In genomic region chr12:50625029-50625875, GRCh38 we compare ENCODE assay signal across 12 cellular contexts.
DNase-seq lines count a peak whose midpoint lies in the region; ATAC-seq and TF ChIP-seq lines count a peak whose summit lies in the region.
"Had no signal": no experiment of that assay in that cellular context is flagged by ENCODE, and none has a peak within 500 bp of the region (broad histone marks: within the 10 kb centered on the region; RNA-seq: fewer than 3 reads in every experiment).

No MANE protein-coding gene starts in this region.

- H3K4me3 Mint-ChIP-seq in activated T-cell treated with anti-CD3 and anti-CD28 coated beads, Interleukin-2, amount 50 U/mL, for 24 hours, result peak overlapping the region; percentile 2
- no peak overlapping the region for H3K4me3 Mint-ChIP-seq in dendritic cell treated with granulocyte-macrophage colony-stimulating factor and Interleukin-4, amounts not matched to agents 40 ng/mL and 50 ng/mL, for 4 days
- no peak overlapping the region for H3K4me3 Mint-ChIP-seq in stimulated activated naive B cell treated with anti-CD40 and anti-IgM and Interleukin-4, amounts not matched to agents 10 μg/mL and 1 μg/mL and 100 μg/mL, for 72 hours

- intact Hi-C loops in dendritic cell treated with granulocyte-macrophage colony-stimulating factor and Interleukin-4, amounts not matched to agents 40 ng/mL and 50 ng/mL, for 4 days (cut with micrococcal nuclease), result loop anchor here (5.0 kb wide), 1 partner anchor 53 kb away; no protein-coding TSS in a partner anchor

- no peak for ATAC-seq in stimulated activated naive B cell treated with anti-CD40 and anti-IgM and Interleukin-4, amounts not matched to agents 10 μg/mL and 1 μg/mL and 100 μg/mL, for 72 hours (replicated peaks)
- no peak for ATAC-seq in GM19467 (IDR thresholded peaks at IDR 0.05; ENCODE audit: unreplicated experiment)
- ATAC-seq in GM21423 (IDR thresholded peaks at IDR 0.05; ENCODE audit: unreplicated experiment), result no peak
- ATAC-seq: esophagus mucosa had no signal

- H3K9me3 Mint-ChIP-seq in activated T-cell treated with anti-CD3 and anti-CD28 coated beads, Interleukin-2, amount 50 U/mL, for 24 hours, result no peaks in the 10 kb centered on the region
- no peaks in the 10 kb centered on the region for H3K9me3 Mint-ChIP-seq in dendritic cell treated with granulocyte-macrophage colony-stimulating factor and Interleukin-4, amounts not matched to agents 40 ng/mL and 50 ng/mL, for 4 days
- H3K9me3 Mint-ChIP-seq in stimulated activated naive B cell treated with anti-CD40 and anti-IgM and Interleukin-4, amounts not matched to agents 10 μg/mL and 1 μg/mL and 100 μg/mL, for 72 hours, result no peaks in the 10 kb centered on the region

- peaks cover 33% of the 10 kb centered on the region for H3K36me3 Mint-ChIP-seq in activated T-cell treated with anti-CD3 and anti-CD28 coated beads, Interleukin-2, amount 50 U/mL, for 24 hours (ENCODE audit: low read depth)
- peaks cover 44% of the 10 kb centered on the region for H3K36me3 Mint-ChIP-seq in dendritic cell treated with granulocyte-macrophage colony-stimulating factor and Interleukin-4, amounts not matched to agents 40 ng/mL and 50 ng/mL, for 4 days (ENCODE audit: low read depth)
- H3K36me3 Mint-ChIP-seq in stimulated activated naive B cell treated with anti-CD40 and anti-IgM and Interleukin-4, amounts not matched to agents 10 μg/mL and 1 μg/mL and 100 μg/mL, for 72 hours, result peaks cover 19 to 23% of the 10 kb centered on the region in 2 donors

- H3K4me1 ChIP-seq in Peyer's patch, result peaks cover 3 to 48% (median 13%) of the 10 kb centered on the region in 4 donors

- no peak overlapping the region for H3K4me3 ChIP-seq in Peyer's patch

- H3K27ac Mint-ChIP-seq in activated T-cell treated with anti-CD3 and anti-CD28 coated beads, Interleukin-2, amount 50 U/mL, for 24 hours, result peak overlapping the region; percentile 88
- H3K27ac Mint-ChIP-seq in dendritic cell treated with granulocyte-macrophage colony-stimulating factor and Interleukin-4, amounts not matched to agents 40 ng/mL and 50 ng/mL, for 4 days, result peak overlapping the region; percentile 43
- H3K27ac Mint-ChIP-seq in stimulated activated naive B cell treated with anti-CD40 and anti-IgM and Interleukin-4, amounts not matched to agents 10 μg/mL and 1 μg/mL and 100 μg/mL, for 72 hours, result peak overlapping the region; percentile 0

- no peaks in the 10 kb centered on the region for H3K9me3 ChIP-seq in Peyer's patch

- no peaks in the 10 kb centered on the region for H3K27me3 ChIP-seq in Peyer's patch

- no peak for TF ChIP-seq POLR2A in Peyer's patch (IDR thresholded peaks at IDR 0.05)

- H3K4me1 Mint-ChIP-seq in activated T-cell treated with anti-CD3 and anti-CD28 coated beads, Interleukin-2, amount 50 U/mL, for 24 hours (ENCODE audit: low read depth), result peaks cover 50% of the 10 kb centered on the region
- H3K4me1 Mint-ChIP-seq in dendritic cell treated with granulocyte-macrophage colony-stimulating factor and Interleukin-4, amounts not matched to agents 40 ng/mL and 50 ng/mL, for 4 days (ENCODE audit: low read depth), result peaks cover 64% of the 10 kb centered on the region
- peaks cover 29 to 47% of the 10 kb centered on the region in 2 donors for H3K4me1 Mint-ChIP-seq in stimulated activated naive B cell treated with anti-CD40 and anti-IgM and Interleukin-4, amounts not matched to agents 10 μg/mL and 1 μg/mL and 100 μg/mL, for 72 hours

- H3K27me3 Mint-ChIP-seq in activated T-cell treated with anti-CD3 and anti-CD28 coated beads, Interleukin-2, amount 50 U/mL, for 24 hours, result no peaks in the 10 kb centered on the region
- H3K27me3 Mint-ChIP-seq in dendritic cell treated with granulocyte-macrophage colony-stimulating factor and Interleukin-4, amounts not matched to agents 40 ng/mL and 50 ng/mL, for 4 days, result no peaks in the 10 kb centered on the region
- no peaks in the 10 kb centered on the region for H3K27me3 Mint-ChIP-seq in stimulated activated naive B cell treated with anti-CD40 and anti-IgM and Interleukin-4, amounts not matched to agents 10 μg/mL and 1 μg/mL and 100 μg/mL, for 72 hours

- no peaks in the 10 kb centered on the region for H3K36me3 ChIP-seq in Peyer's patch

- no peak for TF ChIP-seq CTCF in Peyer's patch (IDR thresholded peaks at IDR 0.05)

- no peak for DNase-seq in activated T-cell treated with anti-CD3 and anti-CD28 coated beads, Interleukin-2, amount 50 U/mL, for 24 hours
- no peak for DNase-seq in activated T-cell treated with anti-CD3 and anti-CD28 coated beads for 4 hours
- no peak for DNase-seq in Peyer's patch
- no peak for DNase-seq in stimulated activated naive B cell treated with anti-CD40 and anti-IgM and Interleukin-4, amounts not matched to agents 10 μg/mL and 1 μg/mL and 100 μg/mL, for 72 hours
- no peak for DNase-seq in activated CD8-positive, alpha-beta memory T cell treated with anti-CD3 and anti-CD28 coated beads, Interleukin-2, amount 50 U/mL, for 4 hours
- DNase-seq: NCI-H446; SHP77 treated with DMSO at 0.1 percent for 48 hours; stimulated activated CD4-positive, alpha-beta T cell treated with anti-CD3 and anti-CD28 coated beads, Interleukin-12 subunit alpha, Interleukin-12 subunit beta, amount 100 ng/mL, for 4 hours had no signal

- peak overlapping the region in 3 of 4 donors; percentile 4 to 62 (median 26) for H3K27ac ChIP-seq in Peyer's patch

Comparison
In these comparisons a context has a peak if more than half of its experiments do, and no peak if none do; other contexts are left out.
1. H3K27ac Mint-ChIP-seq: peak in every context shown above with its lines; median percentile 88 in activated T-cell treated with anti-CD3 and anti-CD28 coated beads, Interleukin-2, amount 50 U/mL, for 24 hours; 43 in dendritic cell treated with granulocyte-macrophage colony-stimulating factor and Interleukin-4, amounts not matched to agents 40 ng/mL and 50 ng/mL, for 4 days; 0 in stimulated activated naive B cell treated with anti-CD40 and anti-IgM and Interleukin-4, amounts not matched to agents 10 μg/mL and 1 μg/mL and 100 μg/mL, for 72 hours.